23 cellular contexts compared by ENCODE assay signal in the genomic region with DNA sequence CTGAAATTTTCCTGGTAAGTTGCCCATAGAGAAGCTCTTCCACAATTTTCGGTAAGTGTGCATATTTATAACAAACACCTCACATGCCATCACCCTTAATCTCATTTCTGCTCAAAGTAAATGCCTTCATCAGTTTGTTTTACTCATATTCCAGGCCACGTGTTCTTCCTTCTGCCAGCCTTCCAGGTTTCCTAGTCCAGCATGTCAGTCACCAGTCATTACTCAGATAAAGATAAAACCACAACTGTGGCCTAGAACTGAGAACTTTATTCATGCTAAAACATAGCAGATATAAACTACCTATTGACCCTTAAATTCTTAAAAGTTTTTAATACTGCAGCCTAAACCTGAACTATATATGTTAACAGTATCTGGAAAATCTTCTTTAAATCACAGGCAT.
DNase-seq lines count a peak whose midpoint lies in the region; ATAC-seq and TF ChIP-seq lines count a peak whose summit lies in the region.
"Had no signal": no experiment of that assay in that cellular context is flagged by ENCODE, and none has a peak within 500 bp of the region (broad histone marks: within the 10 kb centered on the region; RNA-seq: fewer than 3 reads in every experiment).

No MANE protein-coding gene starts in this region.

- no peaks in the 10 kb centered on the region for H3K27me3 ChIP-seq in osteoblast (ENCODE audit: insufficient read depth, low read length)
- H3K27me3 ChIP-seq: adrenal gland, left lung, MG63 had no signal

- TF ChIP-seq CTCF in cardiac fibroblast (IDR thresholded peaks at IDR 0.05; ENCODE audit: low read depth, low read length) (no peak), osteoblast (IDR thresholded peaks at IDR 0.05; ENCODE audit: extremely low read depth, low read depth, low read length) (no peak)

- H3K27ac ChIP-seq in osteoblast (ENCODE audit: low read depth, low read length): no peak overlapping the region
- H3K27ac ChIP-seq: left lung had no signal

- H2AFZ ChIP-seq in osteoblast (ENCODE audit: low read length): no peak overlapping the region

- H3K4me3 Mint-ChIP-seq in stimulated activated memory B cell treated with anti-CD40 and anti-IgM and Interleukin-4, amounts not matched to agents 10 μg/mL and 1 μg/mL and 100 μg/mL, for 72 hours: no peak overlapping the region
- H3K4me3 Mint-ChIP-seq: CD4-positive, alpha-beta T cell; dendritic cell treated with granulocyte-macrophage colony-stimulating factor and Interleukin-4, amounts not matched to agents 40 ng/mL and 50 ng/mL, for 4 days; naive thymus-derived CD4-positive, alpha-beta T cell had no signal

- peaks cover 17% of the 10 kb centered on the region for H3K4me1 ChIP-seq in osteoblast (ENCODE audit: insufficient read depth, low read length)
- H3K4me1 ChIP-seq: left lung had no signal

- peak; percentile 31 for DNase-seq in DMS 273 (lab: John Stamatoyannopoulos, UW; ENCODE audit: unreplicated experiment)
- no peak for DNase-seq in DMS 273 treated with DMSO at 0.1 percent for 48 hours (lab: John Stamatoyannopoulos, UW)
- peak; percentile 3 to 39 for DNase-seq in NCI-H524 (lab: John Stamatoyannopoulos, UW)
- DNase-seq in cardiac fibroblast (ENCODE audit: low read depth in 2 of 2): peak; percentile 21 to 35
- peak; percentile 84 for DNase-seq in osteoblast (ENCODE audit: insufficient read length, low spot score, missing footprints)
- no peak for DNase-seq in stimulated activated naive CD4-positive, alpha-beta T cell treated with Interleukin-2 at 50 U/mL for 16 hours (lab: John Stamatoyannopoulos, UW)
- DNase-seq: 8988T; activated CD4-positive, alpha-beta T cell treated with anti-CD3 and anti-CD28 coated beads, Interleukin-2, amount 50 U/mL, for 4 hours; CD4-positive, alpha-beta T cell; GDM1; hypothalamus; left lung; MG63; naive thymus-derived CD4-positive, alpha-beta T cell; NCI-H2081; SIG-M5; substantia nigra; T-helper 9 cell had no signal

- H3K4me1 Mint-ChIP-seq in stimulated activated memory B cell treated with anti-CD40 and anti-IgM and Interleukin-4, amounts not matched to agents 10 μg/mL and 1 μg/mL and 100 μg/mL, for 72 hours: no peaks in the 10 kb centered on the region
- H3K4me1 Mint-ChIP-seq: naive thymus-derived CD4-positive, alpha-beta T cell had no signal

- no peaks in the 10 kb centered on the region for H3K9me3 ChIP-seq in osteoblast (ENCODE audit: low read depth, low read length)
- H3K9me3 ChIP-seq: adrenal gland, left lung, MG63 had no signal

- no peak for ATAC-seq in stimulated activated memory B cell treated with anti-CD40 and anti-IgM and Interleukin-4, amounts not matched to agents 10 μg/mL and 1 μg/mL and 100 μg/mL, for 72 hours
- ATAC-seq in GM19397 (IDR thresholded peaks at IDR 0.05; ENCODE audit: unreplicated experiment): no peak
- ATAC-seq: esophagus mucosa; left lung; naive thymus-derived CD4-positive, alpha-beta T cell had no signal

- H4K20me1 ChIP-seq in osteoblast (ENCODE audit: insufficient read depth, low read length): no peaks in the 10 kb centered on the region

- no peaks in the 10 kb centered on the region for H3K79me2 ChIP-seq in osteoblast (ENCODE audit: insufficient read depth, low read length)

- H3K27me3 Mint-ChIP-seq in stimulated activated memory B cell treated with anti-CD40 and anti-IgM and Interleukin-4, amounts not matched to agents 10 μg/mL and 1 μg/mL and 100 μg/mL, for 72 hours: no peaks in the 10 kb centered on the region
- H3K27me3 Mint-ChIP-seq: CD4-positive, alpha-beta T cell; dendritic cell treated with granulocyte-macrophage colony-stimulating factor and Interleukin-4, amounts not matched to agents 40 ng/mL and 50 ng/mL, for 4 days; naive thymus-derived CD4-positive, alpha-beta T cell had no signal

- no peaks in the 10 kb centered on the region for H3K9me3 Mint-ChIP-seq in stimulated activated memory B cell treated with anti-CD40 and anti-IgM and Interleukin-4, amounts not matched to agents 10 μg/mL and 1 μg/mL and 100 μg/mL, for 72 hours
- H3K9me3 Mint-ChIP-seq: CD4-positive, alpha-beta T cell; dendritic cell treated with granulocyte-macrophage colony-stimulating factor and Interleukin-4, amounts not matched to agents 40 ng/mL and 50 ng/mL, for 4 days; naive thymus-derived CD4-positive, alpha-beta T cell had no signal

- no peaks in the 10 kb centered on the region for H3K36me3 ChIP-seq in osteoblast (ENCODE audit: insufficient read depth, low read length)
- H3K36me3 ChIP-seq: adrenal gland, MG63 had no signal

- H3K4me2 ChIP-seq in osteoblast (ENCODE audit: insufficient read depth, low read length): no peak overlapping the region

- H3K4me3 ChIP-seq in cardiac fibroblast (replicated peaks in 1 of 2; ENCODE audit: low read depth in 2 of 2, low read length in 2 of 2): no peak overlapping the region
- no peak overlapping the region for H3K4me3 ChIP-seq in osteoblast (ENCODE audit: insufficient read depth, low read length)
- H3K4me3 ChIP-seq: adrenal gland, left lung, MG63 had no signal

- H3K36me3 Mint-ChIP-seq in stimulated activated memory B cell treated with anti-CD40 and anti-IgM and Interleukin-4, amounts not matched to agents 10 μg/mL and 1 μg/mL and 100 μg/mL, for 72 hours: peaks cover 52% of the 10 kb centered on the region

- H3K27ac Mint-ChIP-seq in stimulated activated memory B cell treated with anti-CD40 and anti-IgM and Interleukin-4, amounts not matched to agents 10 μg/mL and 1 μg/mL and 100 μg/mL, for 72 hours: no peak overlapping the region
- H3K27ac Mint-ChIP-seq: CD4-positive, alpha-beta T cell; dendritic cell treated with granulocyte-macrophage colony-stimulating factor and Interleukin-4, amounts not matched to agents 40 ng/mL and 50 ng/mL, for 4 days; naive thymus-derived CD4-positive, alpha-beta T cell had no signal

Comparison
In these comparisons a context has a peak if more than half of its experiments do, and no peak if none do; other contexts are left out.
1. DNase-seq: peak in DMS 273 (single experiment), NCI-H524 (2 of 2), cardiac fibroblast (2 of 2) and osteoblast (single experiment); none in DMS 273 treated with DMSO at 0.1 percent for 48 hours (single experiment) and stimulated activated naive CD4-positive, alpha-beta T cell treated with Interleukin-2 at 50 U/mL for 16 hours (single experiment).